Comparison of ENCODE assay signal across 21 cellular contexts in the genomic region with DNA sequence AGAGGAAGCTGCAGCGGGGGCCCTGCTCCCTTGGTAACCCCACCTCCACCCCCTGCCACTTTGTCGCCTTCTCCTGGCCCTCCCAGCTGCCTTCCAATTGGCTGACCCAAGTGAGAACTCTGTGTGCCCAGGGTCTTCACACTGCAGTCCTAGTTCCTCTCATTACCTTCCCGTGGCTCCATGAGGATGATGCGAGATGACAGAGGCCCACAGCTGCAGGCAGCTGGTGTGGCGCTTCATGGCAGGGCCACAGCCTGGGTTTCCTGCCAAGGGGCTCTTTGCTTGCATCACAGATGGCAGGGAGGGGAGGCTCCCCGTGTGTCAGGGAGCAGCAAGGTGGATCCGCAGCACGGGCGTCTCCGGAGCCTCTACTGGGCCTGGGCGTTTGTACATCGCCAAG. TPM values are rescaled to one million over a fixed set of nuclear protein-coding genes. Genes with fewer than 3 reads are reported as not detected.
DNase-seq lines count a peak whose midpoint lies in the region; ATAC-seq and TF ChIP-seq lines count a peak whose summit lies in the region.
"Had no signal": no experiment of that assay in that cellular context is flagged by ENCODE, and none has a peak within 500 bp of the region (broad histone marks: within the 10 kb centered on the region; RNA-seq: fewer than 3 reads in every experiment).

No MANE protein-coding gene starts in this region.

- no peak overlapping the region for H3K4me2 ChIP-seq in DND-41 (ENCODE audit: insufficient read depth, low read length)

- WGBS in endodermal cell (ENCODE audit: insufficient coverage in 1 of 2, insufficient read length in 1 of 2), 2 experiments: 92 to 97% methylated on average over 9 to 12 of the region's 12 CpGs

- CTCF ChIA-PET in WTC11 (lab: Charles Lee): interaction anchor here (1.0 to 2.7 kb wide), 11 partner anchors 10 to 116 kb away, joined by 3 to 18 read pairs (median 6); a partner anchor contains a TSS

- no peak for TF ChIP-seq CTCF in DND-41 (IDR thresholded peaks at IDR 0.05; ENCODE audit: borderline replicate concordance, extremely low read depth, low read length, poor library complexity, severe bottlenecking)
- no peak for TF ChIP-seq CTCF in WTC11 (IDR thresholded peaks at IDR 0.05)
- TF ChIP-seq CTCF in endodermal cell (conservative IDR thresholded peaks at IDR 0.05): no peak

- no peaks in the 10 kb centered on the region; the same call in 1 of the 2 replicates for H3K36me3 Mint-ChIP-seq in WTC11
- H3K36me3 Mint-ChIP-seq in endodermal cell (ENCODE audit: low read depth): peaks cover 18% of the 10 kb centered on the region
- H3K36me3 Mint-ChIP-seq in stimulated activated memory B cell treated with anti-CD40 and anti-IgM and Interleukin-4, amounts not matched to agents 10 μg/mL and 1 μg/mL and 100 μg/mL, for 72 hours: peaks cover 68% of the 10 kb centered on the region

- H3K27ac Mint-ChIP-seq in WTC11: peak overlapping the region; percentile 81; the same call in 1 of the 2 replicates
- no peak overlapping the region for H3K27ac Mint-ChIP-seq in endodermal cell
- peak overlapping the region; percentile 73 for H3K27ac Mint-ChIP-seq in stimulated activated memory B cell treated with anti-CD40 and anti-IgM and Interleukin-4, amounts not matched to agents 10 μg/mL and 1 μg/mL and 100 μg/mL, for 72 hours

- H3K4me1 ChIP-seq in DND-41 (ENCODE audit: insufficient read depth, low read length) (no peaks in the 10 kb centered on the region), endodermal cell (ENCODE audit: control insufficient read depth, insufficient read depth, low read length) (peaks cover 9% of the 10 kb centered on the region)
- H3K4me1 ChIP-seq: HAP-1 had no signal

- H3K79me2 ChIP-seq in DND-41 (ENCODE audit: insufficient read depth, low read length): peaks cover 26% of the 10 kb centered on the region

- no peak overlapping the region for H2AFZ ChIP-seq in DND-41 (ENCODE audit: low read depth, low read length)

- H3K9me3 ChIP-seq in DND-41 (ENCODE audit: insufficient read depth, low read length, severe bottlenecking): no peaks in the 10 kb centered on the region
- no peaks in the 10 kb centered on the region for H3K9me3 ChIP-seq in endodermal cell (ENCODE audit: control insufficient read depth, low read length)
- H3K9me3 ChIP-seq: HAP-1, mucosa of descending colon, right atrium auricular region, thyroid gland had no signal

- H3K27me3 Mint-ChIP-seq in WTC11 (ENCODE audit: low read depth) (no peaks in the 10 kb centered on the region), endodermal cell (ENCODE audit: insufficient read depth) (no peaks in the 10 kb centered on the region)
- no peaks in the 10 kb centered on the region for H3K27me3 Mint-ChIP-seq in stimulated activated memory B cell treated with anti-CD40 and anti-IgM and Interleukin-4, amounts not matched to agents 10 μg/mL and 1 μg/mL and 100 μg/mL, for 72 hours

- H3K9me3 Mint-ChIP-seq in WTC11 (no peaks in the 10 kb centered on the region), endodermal cell (no peaks in the 10 kb centered on the region)
- no peaks in the 10 kb centered on the region for H3K9me3 Mint-ChIP-seq in stimulated activated memory B cell treated with anti-CD40 and anti-IgM and Interleukin-4, amounts not matched to agents 10 μg/mL and 1 μg/mL and 100 μg/mL, for 72 hours

- H3K4me3 Mint-ChIP-seq in WTC11 (no peak overlapping the region), endodermal cell (no peak overlapping the region)
- H3K4me3 Mint-ChIP-seq in stimulated activated memory B cell treated with anti-CD40 and anti-IgM and Interleukin-4, amounts not matched to agents 10 μg/mL and 1 μg/mL and 100 μg/mL, for 72 hours: no peak overlapping the region

- H3K4me1 Mint-ChIP-seq in WTC11: peaks cover 12% of the 10 kb centered on the region
- H3K4me1 Mint-ChIP-seq in endodermal cell: peaks cover 9% of the 10 kb centered on the region
- no peaks in the 10 kb centered on the region for H3K4me1 Mint-ChIP-seq in stimulated activated memory B cell treated with anti-CD40 and anti-IgM and Interleukin-4, amounts not matched to agents 10 μg/mL and 1 μg/mL and 100 μg/mL, for 72 hours

- peaks cover 76% of the 10 kb centered on the region for H4K20me1 ChIP-seq in DND-41 (ENCODE audit: insufficient read depth, low read length)

- H3K27ac ChIP-seq in DND-41 (ENCODE audit: low read length) (peak overlapping the region; percentile 45), endodermal cell (ENCODE audit: low read depth, low read length) (no peak overlapping the region)
- H3K27ac ChIP-seq: right atrium auricular region, thyroid gland had no signal

- POLR2A ChIA-PET in WTC11 (lab: Charles Lee): interaction anchor here (1.1 kb wide), 1 partner anchor 24 kb away, joined by 4 read pairs; no protein-coding TSS in a partner anchor

- ATAC-seq in DND-41 (ENCODE audit: insufficient read depth, low read depth): no peak
- ATAC-seq in WTC11: no peak
- ATAC-seq in stimulated activated memory B cell treated with anti-CD40 and anti-IgM and Interleukin-4, amounts not matched to agents 10 μg/mL and 1 μg/mL and 100 μg/mL, for 72 hours: no peak
- no peak for ATAC-seq in HG02870 (IDR thresholded peaks at IDR 0.05; ENCODE audit: unreplicated experiment)
- no peak for ATAC-seq in GM21390 (IDR thresholded peaks at IDR 0.05; ENCODE audit: unreplicated experiment)

- H3K9ac ChIP-seq in DND-41 (ENCODE audit: low read depth, low read length) (no peak overlapping the region), endodermal cell (ENCODE audit: extremely low read depth, low read length, poor library complexity, severe bottlenecking) (peak overlapping the region; percentile 20)

- H3K36me3 ChIP-seq in DND-41 (ENCODE audit: insufficient read depth, low read length): peaks cover 99% of the 10 kb centered on the region
- H3K36me3 ChIP-seq in endodermal cell (ENCODE audit: control insufficient read depth, insufficient read depth, low read length): peaks cover 22% of the 10 kb centered on the region
- H3K36me3 ChIP-seq: thyroid gland had no signal

- H3K27me3 ChIP-seq in DND-41 (ENCODE audit: insufficient read depth, low read length, poor library complexity) (no peaks in the 10 kb centered on the region), endodermal cell (ENCODE audit: control insufficient read depth, insufficient read depth, low read length, poor library complexity, severe bottlenecking) (no peaks in the 10 kb centered on the region)
- H3K27me3 ChIP-seq: right atrium auricular region, thyroid gland had no signal

- H3K4me3 ChIP-seq in DND-41 (ENCODE audit: low read depth in 1 of 2, low read length in 2 of 2) (no peak overlapping the region), endodermal cell (ENCODE audit: low read length) (no peak overlapping the region)
- H3K4me3 ChIP-seq: HAP-1, mucosa of descending colon, right atrium auricular region, thyroid gland had no signal

- DNase-seq in DND-41 (no peak), WTC11 (ENCODE audit: low spot score) (no peak), endodermal cell (no peak)
- no peak for DNase-seq in stimulated activated CD8-positive, alpha-beta memory T cell treated with anti-CD3 and anti-CD28 coated beads, Interleukin-4, amount 100 ng/mL, for 48 hours
- DNase-seq: activated CD4-positive, alpha-beta T cell treated with anti-CD3 and anti-CD28 coated beads, Interleukin-2, amount 50 U/mL, for 48 hours; AML-193; amygdala; central memory CD4-positive, alpha-beta T cell; effector CD4-positive, alpha-beta T cell; NCI-H1105 treated with DMSO at 0.1 percent for 48 hours; NCI-H2171; occipital lobe; SHP77 treated with DMSO at 0.1 percent for 48 hours; T-helper 1 cell; thyroid gland had no signal

TF ChIP-seq in WTC11, 78 proteins besides CTCF, POLR2A, EP300 and RAD21:
- TF ChIP-seq, protein P1, sequence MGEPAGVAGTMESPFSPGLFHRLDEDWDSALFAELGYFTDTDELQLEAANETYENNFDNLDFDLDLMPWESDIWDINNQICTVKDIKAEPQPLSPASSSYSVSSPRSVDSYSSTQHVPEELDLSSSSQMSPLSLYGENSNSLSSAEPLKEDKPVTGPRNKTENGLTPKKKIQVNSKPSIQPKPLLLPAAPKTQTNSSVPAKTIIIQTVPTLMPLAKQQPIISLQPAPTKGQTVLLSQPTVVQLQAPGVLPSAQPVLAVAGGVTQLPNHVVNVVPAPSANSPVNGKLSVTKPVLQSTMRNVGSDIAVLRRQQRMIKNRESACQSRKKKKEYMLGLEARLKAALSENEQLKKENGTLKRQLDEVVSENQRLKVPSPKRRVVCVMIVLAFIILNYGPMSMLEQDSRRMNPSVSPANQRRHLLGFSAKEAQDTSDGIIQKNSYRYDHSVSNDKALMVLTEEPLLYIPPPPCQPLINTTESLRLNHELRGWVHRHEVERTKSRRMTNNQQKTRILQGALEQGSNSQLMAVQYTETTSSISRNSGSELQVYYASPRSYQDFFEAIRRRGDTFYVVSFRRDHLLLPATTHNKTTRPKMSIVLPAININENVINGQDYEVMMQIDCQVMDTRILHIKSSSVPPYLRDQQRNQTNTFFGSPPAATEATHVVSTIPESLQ (CRISPR knock-in tag; IDR thresholded peaks at IDR 0.05): no peak

RNA-seq across cellular contexts. Expression of a gene that starts 29.0 kb away (rescaled TPM):
- total RNA-seq in WTC11 (2021) (0.53 to 1.6 TPM (median 0.55 TPM) in 3 replicates), endodermal cell (under 1 TPM; 0.18 to 0.24 TPM)
- polyA plus RNA-seq in endodermal cell (2013, experiment 1 of 2): 0.28 TPM
- polyA plus RNA-seq in endodermal cell (2013, experiment 2 of 2): 0.21 TPM
- total RNA-seq: right atrium auricular region had no signal
